26 cellular contexts compared by ENCODE assay signal in the genomic region with DNA sequence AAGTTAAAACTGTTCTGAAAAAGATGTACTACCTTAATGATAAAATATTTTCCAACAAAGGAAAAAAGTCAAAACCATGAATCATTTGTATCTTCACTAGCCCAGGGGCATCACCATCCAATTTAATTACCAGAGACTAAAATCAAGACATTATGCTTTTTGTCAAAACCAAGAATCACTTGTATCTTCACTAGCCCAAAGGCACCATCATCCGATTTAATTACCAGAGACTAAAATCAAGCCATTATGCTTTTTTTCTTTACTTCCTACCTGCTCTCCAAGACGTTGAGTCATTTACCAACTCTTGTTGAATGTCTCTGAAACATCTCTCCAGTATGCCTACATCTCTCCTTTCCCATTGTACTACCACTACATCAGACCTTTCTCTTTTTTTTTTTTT.
"Had no signal": no experiment of that assay in that cellular context is flagged by ENCODE, and none has a peak within 500 bp of the region (broad histone marks: within the 10 kb centered on the region; RNA-seq: fewer than 3 reads in every experiment).

No MANE protein-coding gene starts in this region.

- H3K9me3 Mint-ChIP-seq: activated B cell treated with CpG ODN at 0.5 μM for 24 hours; activated CD8-positive, alpha-beta T cell treated with anti-CD3 and anti-CD28 coated beads for 36 hours; effector memory CD8-positive, alpha-beta T cell; nephron had no signal

- H3K4me3 Mint-ChIP-seq: activated B cell treated with CpG ODN at 0.5 μM for 24 hours; activated CD8-positive, alpha-beta T cell treated with anti-CD3 and anti-CD28 coated beads for 36 hours; effector memory CD8-positive, alpha-beta T cell; nephron had no signal

- H3K27ac Mint-ChIP-seq: activated B cell treated with CpG ODN at 0.5 μM for 24 hours, nephron had no signal

- H3K4me1 ChIP-seq: breast epithelium, colonic mucosa, pancreas, testis, uterus had no signal

- H3K4me3 ChIP-seq: breast epithelium, colonic mucosa, dorsolateral prefrontal cortex, left ventricle myocardium inferior, pancreas, testis, uterus had no signal

- H3K9me3 ChIP-seq: breast epithelium, colonic mucosa, left ventricle myocardium inferior, neutrophil, pancreas, testis, uterus had no signal

- H3K27me3 ChIP-seq: breast epithelium, colonic mucosa, dorsolateral prefrontal cortex, neutrophil, pancreas, testis, uterus had no signal

- H3K4me1 Mint-ChIP-seq: activated B cell treated with CpG ODN at 0.5 μM for 24 hours, nephron had no signal

- H3K27me3 Mint-ChIP-seq: activated B cell treated with CpG ODN at 0.5 μM for 24 hours; activated CD8-positive, alpha-beta T cell treated with anti-CD3 and anti-CD28 coated beads for 36 hours; effector memory CD8-positive, alpha-beta T cell had no signal

- ATAC-seq: activated CD8-positive, alpha-beta T cell treated with anti-CD3 and anti-CD28 coated beads for 36 hours; effector memory CD8-positive, alpha-beta T cell; esophagus mucosa; pancreas; right cardiac atrium had no signal

- H3K36me3 ChIP-seq: uterus had no signal

- DNase-seq: activated B cell treated with CpG ODN at 0.5 μM for 24 hours; activated CD4-positive, alpha-beta T cell treated with anti-CD3 and anti-CD28 coated beads for 48 hours; activated CD8-positive, alpha-beta T cell treated with anti-CD3 and anti-CD28 coated beads for 36 hours; activated effector memory CD4-positive, alpha-beta T cell treated with Interleukin-2 at 50 U/mL for 16 hours; activated naive CD4-positive, alpha-beta T cell treated with anti-CD3 and anti-CD28 coated beads, Interleukin-2, amount 50 U/mL, for 16 hours; amniotic stem cell; colonic mucosa; dorsolateral prefrontal cortex; effector memory CD8-positive, alpha-beta T cell; glutamatergic neuron; hippocampal formation; kidney glomerular epithelial cell; left ventricle myocardium inferior; midbrain; pancreas; right cardiac atrium; stimulated activated CD4-positive, alpha-beta T cell treated with anti-CD3 and anti-CD28 coated beads, Interleukin-12 subunit alpha, Interleukin-12 subunit beta, amount 100 ng/mL, for 4 hours; stimulated activated CD4-positive, alpha-beta T cell treated with anti-CD3 and anti-CD28 coated beads, Interleukin-4, amount 100 ng/mL, for 4 hours; T1000; testis; trophoblast cell; uterus had no signal

- H3K27ac ChIP-seq: breast epithelium, colonic mucosa, dorsolateral prefrontal cortex, left ventricle myocardium inferior, neutrophil, pancreas, testis, uterus had no signal
